Comparison of ENCODE assay signal across 14 cellular contexts in genomic region chr11:121337078-121337477, GRCh38. TPM values are rescaled to one million over a fixed set of nuclear protein-coding genes. Genes with fewer than 3 reads are reported as not detected.
DNase-seq lines count a peak whose midpoint lies in the region; ATAC-seq, FAIRE-seq and TF ChIP-seq lines count a peak whose summit lies in the region.
"Had no signal": no experiment of that assay in that cellular context is flagged by ENCODE, and none has a peak within 500 bp of the region (broad histone marks: within the 10 kb centered on the region; RNA-seq: fewer than 3 reads in every experiment).

No MANE protein-coding gene starts in this region.

- H3K27me3 Mint-ChIP-seq in activated naive CD4-positive, alpha-beta T cell treated with anti-CD3 and anti-CD28 coated beads, Interleukin-2, amount 10 ng/mL, durations not matched to agents 7 days and 5 days, result peaks cover 3% of the 10 kb centered on the region
- no peaks in the 10 kb centered on the region for H3K27me3 Mint-ChIP-seq in stimulated activated naive B cell treated with anti-CD40 and anti-IgM and Interleukin-4, amounts not matched to agents 10 μg/mL and 1 μg/mL and 100 μg/mL, for 72 hours
- H3K27me3 Mint-ChIP-seq in endothelial cell (ENCODE audit: unreplicated experiment), result peaks cover 5% of the 10 kb centered on the region

- 74 to 78% methylated on average over 2 of the region's 2 CpGs for WGBS in pancreas, 2 donors

- no peak overlapping the region for H3K4me3 Mint-ChIP-seq in activated naive CD4-positive, alpha-beta T cell treated with anti-CD3 and anti-CD28 coated beads, Interleukin-2, amount 10 ng/mL, durations not matched to agents 7 days and 5 days
- H3K4me3 Mint-ChIP-seq in stimulated activated naive B cell treated with anti-CD40 and anti-IgM and Interleukin-4, amounts not matched to agents 10 μg/mL and 1 μg/mL and 100 μg/mL, for 72 hours, result no peak overlapping the region
- H3K4me3 Mint-ChIP-seq in endothelial cell (ENCODE audit: unreplicated experiment), result no peak overlapping the region

- H3K9me3 Mint-ChIP-seq in activated naive CD4-positive, alpha-beta T cell treated with anti-CD3 and anti-CD28 coated beads, Interleukin-2, amount 10 ng/mL, durations not matched to agents 7 days and 5 days, result no peaks in the 10 kb centered on the region
- no peaks in the 10 kb centered on the region for H3K9me3 Mint-ChIP-seq in stimulated activated naive B cell treated with anti-CD40 and anti-IgM and Interleukin-4, amounts not matched to agents 10 μg/mL and 1 μg/mL and 100 μg/mL, for 72 hours
- no peaks in the 10 kb centered on the region for H3K9me3 Mint-ChIP-seq in endothelial cell (ENCODE audit: unreplicated experiment)

- H3K27ac Mint-ChIP-seq in activated naive CD4-positive, alpha-beta T cell treated with anti-CD3 and anti-CD28 coated beads, Interleukin-2, amount 10 ng/mL, durations not matched to agents 7 days and 5 days, result peak overlapping the region; percentile 40
- H3K27ac Mint-ChIP-seq in stimulated activated naive B cell treated with anti-CD40 and anti-IgM and Interleukin-4, amounts not matched to agents 10 μg/mL and 1 μg/mL and 100 μg/mL, for 72 hours, result no peak overlapping the region
- no peak overlapping the region for H3K27ac Mint-ChIP-seq in endothelial cell (ENCODE audit: unreplicated experiment)

- H3K9me3 ChIP-seq in pancreas, result no peaks in the 10 kb centered on the region

- CTCF ChIA-PET in activated naive CD4-positive, alpha-beta T cell treated with anti-CD3 and anti-CD28 coated beads, Interleukin-2, amount 10 ng/mL, durations not matched to agents 7 days and 5 days (lab: Charles Lee), result interaction anchor here (1.3 to 2.1 kb wide), 5 partner anchors 30 to 254 kb away, joined by 3 to 6 read pairs (median 5); partner anchors contain the start of genes SORL1 and SORL1-AS1

- no peak overlapping the region for H3K4me3 ChIP-seq in pancreas

- peak; percentile 49 for DNase-seq in activated naive CD4-positive, alpha-beta T cell treated with anti-CD3 and anti-CD28 coated beads, Interleukin-2, amount 10 ng/mL, durations not matched to agents 7 days and 5 days
- DNase-seq in activated naive CD4-positive, alpha-beta T cell treated with Interleukin-2 at 50 U/mL for 16 hours, result no peak
- no peak for DNase-seq in stimulated activated naive B cell treated with anti-CD40 and anti-IgM and Interleukin-4, amounts not matched to agents 10 μg/mL and 1 μg/mL and 100 μg/mL, for 72 hours
- no peak for DNase-seq in endothelial cell (ENCODE audit: low spot score)
- no peak for DNase-seq in pancreas
- DNase-seq: activated CD4-positive, CD25-positive, alpha-beta regulatory T cell treated with anti-CD3 and anti-CD28 coated beads, Interleukin-2, amount 50 U/mL, for 72 hours; cerebellar nuclear complex; NCI-H187 treated with DMSO at 0.1 percent for 48 hours; NCI-H524 treated with DMSO at 0.1 percent for 48 hours; stimulated activated CD8-positive, alpha-beta memory T cell treated with anti-CD3 and anti-CD28 coated beads, Interleukin-4, amount 100 ng/mL, for 48 hours had no signal

- ATAC-seq in GM21825 (IDR thresholded peaks at IDR 0.05; ENCODE audit: unreplicated experiment) (peak; percentile 42), HG03432 (IDR thresholded peaks at IDR 0.05; ENCODE audit: unreplicated experiment) (peak; percentile 40), pancreas (no peak), GM18907 (IDR thresholded peaks at IDR 0.05; ENCODE audit: unreplicated experiment) (no peak)
- ATAC-seq in stimulated activated naive B cell treated with anti-CD40 and anti-IgM and Interleukin-4, amounts not matched to agents 10 μg/mL and 1 μg/mL and 100 μg/mL, for 72 hours (replicated peaks), result peak; percentile 47 to 52
- ATAC-seq: HCT116 had no signal

- peaks cover 63% of the 10 kb centered on the region for H3K4me1 Mint-ChIP-seq in activated naive CD4-positive, alpha-beta T cell treated with anti-CD3 and anti-CD28 coated beads, Interleukin-2, amount 10 ng/mL, durations not matched to agents 7 days and 5 days
- H3K4me1 Mint-ChIP-seq in stimulated activated naive B cell treated with anti-CD40 and anti-IgM and Interleukin-4, amounts not matched to agents 10 μg/mL and 1 μg/mL and 100 μg/mL, for 72 hours, result peaks cover 54 to 78% of the 10 kb centered on the region in 2 donors
- H3K4me1 Mint-ChIP-seq in endothelial cell (ENCODE audit: unreplicated experiment), result no peaks in the 10 kb centered on the region

- intact Hi-C loops in pancreas (cut with DNase I), result no loop called here

- H3K27ac ChIP-seq in pancreas, result no peak overlapping the region

- no peaks in the 10 kb centered on the region for H3K27me3 ChIP-seq in pancreas

- no peaks in the 10 kb centered on the region for H3K4me1 ChIP-seq in pancreas

- no peaks in the 10 kb centered on the region for H3K36me3 ChIP-seq in pancreas

- TF ChIP-seq CTCF in endothelial cell (IDR thresholded peaks at IDR 0.05; ENCODE audit: unreplicated experiment) (no peak), pancreas (IDR thresholded peaks at IDR 0.05) (no peak)

- FAIRE-seq in pancreas (lab: Jason Lieb, UNC), result no peak

- H3K36me3 Mint-ChIP-seq in activated naive CD4-positive, alpha-beta T cell treated with anti-CD3 and anti-CD28 coated beads, Interleukin-2, amount 10 ng/mL, durations not matched to agents 7 days and 5 days, result no peaks in the 10 kb centered on the region
- H3K36me3 Mint-ChIP-seq in stimulated activated naive B cell treated with anti-CD40 and anti-IgM and Interleukin-4, amounts not matched to agents 10 μg/mL and 1 μg/mL and 100 μg/mL, for 72 hours, result no peaks in the 10 kb centered on the region
- H3K36me3 Mint-ChIP-seq in endothelial cell (ENCODE audit: low read depth, unreplicated experiment), result no peaks in the 10 kb centered on the region

RNA-seq across cellular contexts. Expression of gene SC5D, which starts 44.5 kb away (rescaled TPM):
- total RNA-seq in endothelial cell (ENCODE audit: unreplicated experiment) (88.8 TPM), pancreas (10 to 100 TPM in 3 of 6 donors, 1 to 10 TPM in 3; 8.3 to 14.2 (median 11.6) TPM)
- 10 to 100 TPM in 1 of 2 donors, 1 to 10 TPM in 1; 7.7 to 18.5 TPM for polyA plus RNA-seq in pancreas

Comparison
In these comparisons a context has a peak if more than half of its experiments do, and no peak if none do; other contexts are left out.
1. ATAC-seq: peak in GM21825 (single experiment), HG03432 (single experiment) and stimulated activated naive B cell treated with anti-CD40 and anti-IgM and Interleukin-4, amounts not matched to agents 10 μg/mL and 1 μg/mL and 100 μg/mL, for 72 hours (2 of 2); none in pancreas (0 of 4) and GM18907 (single experiment).